In genomic region chr22:50526849-50527801, GRCh38 we compare ENCODE assay signal across 1 cellular context.
A peak's percentile ranks its signal among the peaks of the same experiment; 100 is the strongest.
TF ChIP-seq lines count a peak whose summit lies in the region.

No MANE protein-coding gene starts in this region.

TF ChIP-seq in A549, 52 proteins besides CTCF, POLR2A, EP300 and RAD21:
- TF ChIP-seq BHLHE40 (IDR thresholded peaks at IDR 0.05; ENCODE audit: low read depth, low read length) (no peak), PBX3 (IDR thresholded peaks at IDR 0.05) (peak; percentile 33), BCL3 (IDR thresholded peaks at IDR 0.05) (0 out of 3 replicates have a peak, but pooled peaks have one; percentile 3)
